ENCODE assay signal across 14 cellular contexts in genomic region chrX:19725545-19726102, GRCh38.
A peak's percentile ranks its signal among the peaks of the same experiment; 100 is the strongest.
DNase-seq lines count a peak whose midpoint lies in the region; ATAC-seq and TF ChIP-seq lines count a peak whose summit lies in the region.
"Had no signal": no experiment of that assay in that cellular context is flagged by ENCODE, and none has a peak within 500 bp of the region (broad histone marks: within the 10 kb centered on the region; RNA-seq: fewer than 3 reads in every experiment).

No MANE protein-coding gene starts in this region.

- peaks cover 23% of the 10 kb centered on the region for H3K4me1 Mint-ChIP-seq in activated B cell treated with CpG ODN at 0.5 μM for 24 hours

- ATAC-seq in activated B cell treated with CpG ODN at 0.5 μM for 24 hours (ENCODE audit: low read depth) (peak; percentile 28), left colon (peak; percentile 88), HG03097 (IDR thresholded peaks at IDR 0.05; ENCODE audit: low FRiP score, unreplicated experiment) (no peak), GM21528 (IDR thresholded peaks at IDR 0.05; ENCODE audit: low FRiP score, unreplicated experiment) (no peak), GM18520 (IDR thresholded peaks at IDR 0.05; ENCODE audit: unreplicated experiment) (no peak)
- ATAC-seq: Panc1 had no signal

- no peaks in the 10 kb centered on the region for H3K27me3 Mint-ChIP-seq in activated B cell treated with CpG ODN at 0.5 μM for 24 hours

- no peak overlapping the region for H3K4me3 ChIP-seq in GM12865 (ENCODE audit: low read depth, low read length)

- H3K27ac Mint-ChIP-seq in activated B cell treated with CpG ODN at 0.5 μM for 24 hours = no peak overlapping the region

- H3K36me3 Mint-ChIP-seq in activated B cell treated with CpG ODN at 0.5 μM for 24 hours (ENCODE audit: low read depth) = peaks cover 9% of the 10 kb centered on the region

- H3K9me3 Mint-ChIP-seq in activated B cell treated with CpG ODN at 0.5 μM for 24 hours = no peaks in the 10 kb centered on the region

- CTCF ChIA-PET in activated B cell treated with CpG ODN at 0.5 μM for 24 hours (lab: Charles Lee) = no interaction called here

- peak; percentile 78 to 80 for DNase-seq in AML-193 (lab: John Stamatoyannopoulos, UW)
- DNase-seq in GM12865 (ENCODE audit: low read depth) = peak; percentile 31
- DNase-seq in activated B cell treated with CpG ODN at 0.5 μM for 24 hours = no peak
- DNase-seq in left colon = no peak
- DNase-seq in NCI-H345 (lab: John Stamatoyannopoulos, UW) = no peak
- DNase-seq: foreskin fibroblast; GOT3; nucleus accumbens; stimulated activated CD4-positive, alpha-beta T cell treated with anti-CD3 and anti-CD28 coated beads, Interleukin-12 subunit alpha, Interleukin-12 subunit beta, amount 100 ng/mL, for 4 hours; stimulated activated CD8-positive, alpha-beta memory T cell treated with anti-CD3 and anti-CD28 coated beads, Interleukin-4, amount 100 ng/mL, for 48 hours had no signal

- POLR2A ChIA-PET in activated B cell treated with CpG ODN at 0.5 μM for 24 hours (lab: Charles Lee) = no interaction called here

- TF ChIP-seq CTCF in GM12865 (IDR thresholded peaks at IDR 0.05; ENCODE audit: insufficient read depth, low read depth, low read length, missing control alignments) = no peak
- TF ChIP-seq CTCF in activated B cell treated with CpG ODN at 0.5 μM for 24 hours (IDR thresholded peaks at IDR 0.05) = no peak

- no peak overlapping the region for H3K4me3 Mint-ChIP-seq in activated B cell treated with CpG ODN at 0.5 μM for 24 hours

- intact Hi-C loops in activated B cell treated with CpG ODN at 0.5 μM for 24 hours (cut with micrococcal nuclease) (no loop called here), left colon (cut with DNase I, micrococcal nuclease) (no loop called here)

Comparison
In these comparisons a context has a peak if more than half of its experiments do, and no peak if none do; other contexts are left out.
1. DNase-seq: peak in AML-193 (2 of 2) and GM12865 (single experiment); none in activated B cell treated with CpG ODN at 0.5 μM for 24 hours (single experiment), left colon (0 of 2) and NCI-H345 (single experiment).
2. ATAC-seq: peak in activated B cell treated with CpG ODN at 0.5 μM for 24 hours (single experiment) and left colon (single experiment); none in HG03097 (single experiment), GM21528 (single experiment) and GM18520 (single experiment).